In the genomic region with DNA sequence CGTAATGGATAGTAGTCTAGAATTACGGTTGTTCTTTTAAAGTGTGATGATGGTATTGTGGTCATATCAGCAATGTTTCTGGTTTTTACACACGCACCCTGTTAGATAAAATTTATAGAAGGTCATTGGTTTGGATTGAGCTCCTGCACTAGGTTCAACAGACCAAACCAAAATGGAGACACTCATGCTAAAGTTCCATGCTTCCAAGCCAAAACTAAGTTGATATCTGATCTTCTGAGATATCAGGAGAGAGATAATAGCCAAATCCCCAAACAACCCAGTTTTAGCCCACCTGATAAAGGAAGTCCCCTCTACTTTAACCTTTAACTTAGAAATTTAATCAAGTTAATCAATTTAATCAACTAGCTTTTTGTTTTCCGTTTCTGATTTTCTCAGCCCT, we compare ENCODE assay signal across 9 cellular contexts. TPM values are rescaled to one million over a fixed set of nuclear protein-coding genes. Genes with fewer than 3 reads are reported as not detected.
DNase-seq lines count a peak whose midpoint lies in the region; ATAC-seq and TF ChIP-seq lines count a peak whose summit lies in the region.
"Had no signal": no experiment of that assay in that cellular context is flagged by ENCODE, and none has a peak within 500 bp of the region (broad histone marks: within the 10 kb centered on the region; RNA-seq: fewer than 3 reads in every experiment).

No MANE protein-coding gene starts in this region.

- H3K9me3 ChIP-seq in BE2C: no peaks in the 10 kb centered on the region
- H3K9me3 ChIP-seq in mucosa of stomach (ENCODE audit: control insufficient read depth, low read length): no peaks in the 10 kb centered on the region

- H3K27me3 Mint-ChIP-seq in brain: no peaks in the 10 kb centered on the region

- ATAC-seq in GM18517 (IDR thresholded peaks at IDR 0.05; ENCODE audit: unreplicated experiment): no peak

- peak overlapping the region; percentile 78 for H3K4me3 ChIP-seq in BE2C (ENCODE audit: low read depth, low read length)
- H3K4me3 ChIP-seq in Jurkat, Clone E6-1 (ENCODE audit: low read length): peak overlapping the region; percentile 63
- H3K4me3 ChIP-seq in mucosa of stomach (ENCODE audit: low read length): no peak overlapping the region

- TF ChIP-seq CTCF in BE2C (IDR thresholded peaks at IDR 0.05; ENCODE audit: low read depth, low read length): no peak
- TF ChIP-seq CTCF in brain (conservative IDR thresholded peaks at IDR 0.05): no peak

- H3K36me3 Mint-ChIP-seq in brain: peaks cover 10% of the 10 kb centered on the region

- H3K27ac Mint-ChIP-seq in brain: peak overlapping the region in 4 of 5 experiments; percentile 26 to 96 (median 96)

- H3K4me1 ChIP-seq in BE2C (no peaks in the 10 kb centered on the region), mucosa of stomach (ENCODE audit: control insufficient read depth, insufficient read depth, low read length) (peaks cover 17% of the 10 kb centered on the region)

- DNase-seq in BE2C: no peak
- no peak for DNase-seq in Jurkat, Clone E6-1 (ENCODE audit: low read depth, low spot score)
- DNase-seq in NCI-H526 treated with DMSO at 0.1 percent for 48 hours (lab: John Stamatoyannopoulos, UW): no peak
- no peak for DNase-seq in NCI-H2029 (lab: John Stamatoyannopoulos, UW)
- no peak for DNase-seq in NCI-H1694 treated with DMSO at 0.1 percent for 48 hours (lab: John Stamatoyannopoulos, UW)
- DNase-seq: NCI-H1092 treated with DMSO at 0.1 percent for 48 hours had no signal

- peaks cover 38% of the 10 kb centered on the region for H3K4me1 Mint-ChIP-seq in brain

- peak overlapping the region; percentile 72 for H3K9ac ChIP-seq in mucosa of stomach (ENCODE audit: low read length)

- H3K4me3 Mint-ChIP-seq in brain: peak overlapping the region; percentile 90 to 97 (median 95)

- peaks cover 0 to 2% (median 0%) of the 10 kb centered on the region in 5 experiments for H3K9me3 Mint-ChIP-seq in brain

- H3K36me3 ChIP-seq in BE2C: peaks cover 18% of the 10 kb centered on the region
- H3K36me3 ChIP-seq in mucosa of stomach (ENCODE audit: control insufficient read depth, insufficient read depth, low read length): no peaks in the 10 kb centered on the region

- H3K27me3 ChIP-seq in BE2C (no peaks in the 10 kb centered on the region), mucosa of stomach (ENCODE audit: control insufficient read depth, insufficient read depth, low read length) (no peaks in the 10 kb centered on the region)

RNA-seq across cellular contexts. Expression of a gene that starts 1.2 kb away (rescaled TPM):
- polyA plus RNA-seq in BE2C (2012; ENCODE audit: insufficient read depth, insufficient read length, low read depth): 164 TPM
- polyA plus RNA-seq in Jurkat, Clone E6-1 (2012; ENCODE audit: insufficient read depth, insufficient read length): 137 TPM
- polyA plus RNA-seq in brain (ENCODE audit: insufficient read depth, low read depth, low replicate concordance): 131 TPM

RNA-seq across cellular contexts. Expression of a gene that starts 1.9 kb away (rescaled TPM):
- not detected for polyA plus RNA-seq in BE2C (2012; ENCODE audit: insufficient read depth, insufficient read length, low read depth)
- 0.66 TPM for polyA plus RNA-seq in Jurkat, Clone E6-1 (2012; ENCODE audit: insufficient read depth, insufficient read length)
- 0.95 TPM for polyA plus RNA-seq in brain (ENCODE audit: insufficient read depth, low read depth, low replicate concordance)

RNA-seq across cellular contexts. Expression of a gene that starts 11.8 kb away (rescaled TPM):
- 34.3 TPM for polyA plus RNA-seq in BE2C (2012; ENCODE audit: insufficient read depth, insufficient read length, low read depth)
- 14.4 TPM for polyA plus RNA-seq in Jurkat, Clone E6-1 (2012; ENCODE audit: insufficient read depth, insufficient read length)
- polyA plus RNA-seq in brain (ENCODE audit: insufficient read depth, low read depth, low replicate concordance): 28.1 TPM

RNA-seq across cellular contexts. Expression of a gene that starts 51.4 kb away (rescaled TPM):
- polyA plus RNA-seq in BE2C (2012; ENCODE audit: insufficient read depth, insufficient read length, low read depth): 7.2 TPM
- 9.3 TPM for polyA plus RNA-seq in Jurkat, Clone E6-1 (2012; ENCODE audit: insufficient read depth, insufficient read length)
- polyA plus RNA-seq in brain (ENCODE audit: insufficient read depth, low read depth, low replicate concordance): 14.2 TPM
